10 cellular contexts compared by ENCODE assay signal in genomic region chr14:91395998-91396660, GRCh38. TPM values are rescaled to one million over a fixed set of nuclear protein-coding genes. Genes with fewer than 3 reads are reported as not detected.
A peak's percentile ranks its signal among the peaks of the same experiment; 100 is the strongest.
DNase-seq lines count a peak whose midpoint lies in the region; ATAC-seq and TF ChIP-seq lines count a peak whose summit lies in the region.
"Had no signal": no experiment of that assay in that cellular context is flagged by ENCODE, and none has a peak within 500 bp of the region (broad histone marks: within the 10 kb centered on the region; RNA-seq: fewer than 3 reads in every experiment).

No MANE protein-coding gene starts in this region.

- no CpG with 5 or more reads among the region's 23 CpGs for WGBS in mesendoderm (ENCODE audit: extremely low coverage, insufficient coverage, low lambda C conversion rate)
- WGBS in body of pancreas, 2 donors: 72 to 88% methylated on average over 23 of the region's 23 CpGs

- CTCF ChIA-PET in PC-9 (lab: Charles Lee): no interaction called here

- H2BK120ac ChIP-seq in mesendoderm (ENCODE audit: low read depth, low read length): no peak overlapping the region

- no peak overlapping the region for H3K23ac ChIP-seq in mesendoderm (ENCODE audit: low read length)

- no peaks in the 10 kb centered on the region for H3F3A ChIP-seq in PC-9 (ENCODE audit: insufficient read depth, low read depth)

- no peak overlapping the region for H2BK5ac ChIP-seq in mesendoderm (ENCODE audit: low read length)

- H3K79me2 ChIP-seq in mesendoderm (ENCODE audit: control insufficient read depth, insufficient read depth, low read length): peaks cover 57% of the 10 kb centered on the region
- no peaks in the 10 kb centered on the region for H3K79me2 ChIP-seq in PC-9 (ENCODE audit: low read depth)

- DNase-seq in CD4-positive, CD25-positive, alpha-beta regulatory T cell: no peak
- DNase-seq in activated T-helper 1 cell treated with anti-CD3 and anti-CD28 coated beads, Interleukin-12 subunit alpha, Interleukin-12 subunit beta, Interleukin-2, Interleukin-4 antibody, amounts not matched to agents 30 ng/mL and 10 ng/mL and 1 ng/mL, durations not matched to agents 14 hours and 24 hours and 36 hours (ENCODE audit: low spot score): no peak
- no peak for DNase-seq in mesendoderm
- no peak for DNase-seq in PC-9
- no peak for DNase-seq in NCI-H748 (lab: John Stamatoyannopoulos, UW; ENCODE audit: unreplicated experiment)
- DNase-seq in body of pancreas: no peak
- DNase-seq: EL; stimulated activated CD4-positive, alpha-beta T cell treated with anti-CD3 and anti-CD28 coated beads, Interleukin-2, amount 100 ng/mL, for 24 hours had no signal

- H3K9ac ChIP-seq in mesendoderm (ENCODE audit: low read length): peak overlapping the region; percentile 0

- H3K4me3 ChIP-seq in CD4-positive, CD25-positive, alpha-beta regulatory T cell (ENCODE audit: low read depth, low read length): peak overlapping the region; percentile 80
- H3K4me3 ChIP-seq in mesendoderm (ENCODE audit: low read length): no peak overlapping the region
- no peak overlapping the region for H3K4me3 ChIP-seq in PC-9
- no peak overlapping the region for H3K4me3 ChIP-seq in body of pancreas

- peaks cover 98% of the 10 kb centered on the region for H3K4me1 ChIP-seq in CD4-positive, CD25-positive, alpha-beta regulatory T cell (ENCODE audit: control insufficient read depth, insufficient read depth, low read length, poor library complexity, severe bottlenecking)
- H3K4me1 ChIP-seq in mesendoderm (ENCODE audit: control insufficient read depth, low read depth, low read length) (peaks cover 41% of the 10 kb centered on the region), PC-9 (replicated peaks; ENCODE audit: insufficient read depth) (0 out of 2 replicates have a peak, but pooled peaks cover 3% of the 10 kb centered on the region), body of pancreas (peaks cover 68% of the 10 kb centered on the region)

- H3K27me3 Mint-ChIP-seq in CD4-positive, CD25-positive, alpha-beta regulatory T cell: no peaks in the 10 kb centered on the region
- no peaks in the 10 kb centered on the region for H3K27me3 Mint-ChIP-seq in IgD-negative memory B cell
- H3K27me3 Mint-ChIP-seq in activated T-helper 1 cell treated with anti-CD3 and anti-CD28 coated beads, Interleukin-12 subunit alpha, Interleukin-12 subunit beta, Interleukin-2, Interleukin-4 antibody, amounts not matched to agents 30 ng/mL and 10 ng/mL and 1 ng/mL, durations not matched to agents 14 hours and 24 hours and 36 hours (ENCODE audit: insufficient read depth): no peaks in the 10 kb centered on the region

- H4K20me1 ChIP-seq in PC-9 (ENCODE audit: insufficient read depth): no peaks in the 10 kb centered on the region

- POLR2A ChIA-PET in PC-9 (lab: Charles Lee; ENCODE audit: unreplicated experiment): no interaction called here

- H3K9me3 Mint-ChIP-seq in CD4-positive, CD25-positive, alpha-beta regulatory T cell: peaks cover 0 to 3% (median 0%) of the 10 kb centered on the region in 7 donors
- no peaks in the 10 kb centered on the region for H3K9me3 Mint-ChIP-seq in IgD-negative memory B cell
- no peaks in the 10 kb centered on the region for H3K9me3 Mint-ChIP-seq in activated T-helper 1 cell treated with anti-CD3 and anti-CD28 coated beads, Interleukin-12 subunit alpha, Interleukin-12 subunit beta, Interleukin-2, Interleukin-4 antibody, amounts not matched to agents 30 ng/mL and 10 ng/mL and 1 ng/mL, durations not matched to agents 14 hours and 24 hours and 36 hours

- no peak overlapping the region for H2AFZ ChIP-seq in PC-9

- no peak overlapping the region for H3K4ac ChIP-seq in mesendoderm (ENCODE audit: low read depth, low read length)

- H3K9me2 ChIP-seq in PC-9 (ENCODE audit: insufficient read depth): no peaks in the 10 kb centered on the region

- H3K18ac ChIP-seq in mesendoderm (ENCODE audit: low read length): peak overlapping the region; percentile 56

- peaks cover 14 to 97% (median 74%) of the 10 kb centered on the region in 4 donors for H3K4me1 Mint-ChIP-seq in CD4-positive, CD25-positive, alpha-beta regulatory T cell
- peaks cover 74 to 82% (median 75%) of the 10 kb centered on the region in 3 donors for H3K4me1 Mint-ChIP-seq in IgD-negative memory B cell
- peaks cover 79% of the 10 kb centered on the region for H3K4me1 Mint-ChIP-seq in activated T-helper 1 cell treated with anti-CD3 and anti-CD28 coated beads, Interleukin-12 subunit alpha, Interleukin-12 subunit beta, Interleukin-2, Interleukin-4 antibody, amounts not matched to agents 30 ng/mL and 10 ng/mL and 1 ng/mL, durations not matched to agents 14 hours and 24 hours and 36 hours (ENCODE audit: low read depth)

- BruUV-seq in PC-9 (replicated peaks; lab: Mats Ljungman, UMichigan): no TSS peak

- intact Hi-C loops in activated T-helper 1 cell treated with anti-CD3 and anti-CD28 coated beads, Interleukin-12 subunit alpha, Interleukin-12 subunit beta, Interleukin-2, Interleukin-4 antibody, amounts not matched to agents 30 ng/mL and 10 ng/mL and 1 ng/mL, durations not matched to agents 14 hours and 24 hours and 36 hours (cut with micrococcal nuclease): loop anchor here (2.0 kb wide), 1 partner anchor 17 kb away; no protein-coding TSS in a partner anchor
- intact Hi-C loops in PC-9 (cut with micrococcal nuclease; ENCODE audit: unreplicated experiment): no loop called here
- intact Hi-C loops in body of pancreas (cut with DNase I): no loop called here

- H4K8ac ChIP-seq in mesendoderm (ENCODE audit: low read depth, low read length): peak overlapping the region; percentile 7

- no peak overlapping the region for H2AK5ac ChIP-seq in mesendoderm (ENCODE audit: low read length)

- H3K4me3 Mint-ChIP-seq in CD4-positive, CD25-positive, alpha-beta regulatory T cell: peak overlapping the region; percentile 88 to 99 (median 98)
- H3K4me3 Mint-ChIP-seq in IgD-negative memory B cell: peak overlapping the region in 3 of 4 donors; percentile 41 to 87 (median 72)
- peak overlapping the region; percentile 54 for H3K4me3 Mint-ChIP-seq in activated T-helper 1 cell treated with anti-CD3 and anti-CD28 coated beads, Interleukin-12 subunit alpha, Interleukin-12 subunit beta, Interleukin-2, Interleukin-4 antibody, amounts not matched to agents 30 ng/mL and 10 ng/mL and 1 ng/mL, durations not matched to agents 14 hours and 24 hours and 36 hours

- peak overlapping the region; percentile 88 to 96 (median 89) for H3K27ac Mint-ChIP-seq in CD4-positive, CD25-positive, alpha-beta regulatory T cell
- peak overlapping the region; percentile 90 to 96 (median 95) for H3K27ac Mint-ChIP-seq in IgD-negative memory B cell
- peak overlapping the region; percentile 93 for H3K27ac Mint-ChIP-seq in activated T-helper 1 cell treated with anti-CD3 and anti-CD28 coated beads, Interleukin-12 subunit alpha, Interleukin-12 subunit beta, Interleukin-2, Interleukin-4 antibody, amounts not matched to agents 30 ng/mL and 10 ng/mL and 1 ng/mL, durations not matched to agents 14 hours and 24 hours and 36 hours

- H3K4me2 ChIP-seq in mesendoderm (ENCODE audit: low read length) (no peak overlapping the region), PC-9 (no peak overlapping the region)

- no peak for TF ChIP-seq CTCF in PC-9 (conservative IDR thresholded peaks at IDR 0.05)
- TF ChIP-seq CTCF in body of pancreas (IDR thresholded peaks at IDR 0.05): no peak

- H3K9me3 ChIP-seq in CD4-positive, CD25-positive, alpha-beta regulatory T cell (ENCODE audit: control insufficient read depth in 2 of 2, low read length in 2 of 2): no peaks in the 10 kb centered on the region
- H3K9me3 ChIP-seq in PC-9 (ENCODE audit: insufficient read depth, low read depth) (no peaks in the 10 kb centered on the region), body of pancreas (no peaks in the 10 kb centered on the region)

- no peaks in the 10 kb centered on the region for H3K27me3 ChIP-seq in CD4-positive, CD25-positive, alpha-beta regulatory T cell (ENCODE audit: control insufficient read depth, insufficient read depth, low read length)
- H3K27me3 ChIP-seq in mesendoderm (ENCODE audit: insufficient read depth, low read length, poor library complexity) (no peaks in the 10 kb centered on the region), PC-9 (ENCODE audit: insufficient read depth, low read depth) (no peaks in the 10 kb centered on the region), body of pancreas (no peaks in the 10 kb centered on the region)

- no peak overlapping the region for H2BK15ac ChIP-seq in mesendoderm (replicated peaks; ENCODE audit: low read depth)

- no peak overlapping the region for H4K5ac ChIP-seq in mesendoderm (ENCODE audit: low read length)

- peaks cover 23% of the 10 kb centered on the region for H3K36me3 Mint-ChIP-seq in CD4-positive, CD25-positive, alpha-beta regulatory T cell
- H3K36me3 Mint-ChIP-seq in IgD-negative memory B cell: no peaks in the 10 kb centered on the region
- H3K36me3 Mint-ChIP-seq in activated T-helper 1 cell treated with anti-CD3 and anti-CD28 coated beads, Interleukin-12 subunit alpha, Interleukin-12 subunit beta, Interleukin-2, Interleukin-4 antibody, amounts not matched to agents 30 ng/mL and 10 ng/mL and 1 ng/mL, durations not matched to agents 14 hours and 24 hours and 36 hours (ENCODE audit: low read depth): peaks cover 21% of the 10 kb centered on the region

- ATAC-seq in CD4-positive, CD25-positive, alpha-beta regulatory T cell (ENCODE audit: low read depth in 2 of 2): no peak
- ATAC-seq in GM21825 (IDR thresholded peaks at IDR 0.05; ENCODE audit: unreplicated experiment): no peak
- ATAC-seq in body of pancreas: no peak

- H3K27ac ChIP-seq in CD4-positive, CD25-positive, alpha-beta regulatory T cell (ENCODE audit: insufficient read depth, low read length, poor library complexity, severe bottlenecking): peak overlapping the region; percentile 96
- H3K27ac ChIP-seq in mesendoderm (ENCODE audit: low read depth, low read length) (peak overlapping the region; percentile 10), PC-9 (no peak overlapping the region), body of pancreas (no peak overlapping the region)

- TF ChIP-seq POLR2A in body of pancreas (IDR thresholded peaks at IDR 0.05): no peak

- peaks cover 18% of the 10 kb centered on the region for H3K36me3 ChIP-seq in CD4-positive, CD25-positive, alpha-beta regulatory T cell (ENCODE audit: control insufficient read depth, insufficient read depth, low read length)
- H3K36me3 ChIP-seq in mesendoderm (ENCODE audit: control insufficient read depth, insufficient read depth, low read length) (no peaks in the 10 kb centered on the region), PC-9 (ENCODE audit: low read depth) (no peaks in the 10 kb centered on the region), body of pancreas (replicated peaks in 1 of 2; ENCODE audit: insufficient read depth in 1 of 2, low read depth in 2 of 2) (no peaks in the 10 kb centered on the region)

- peak overlapping the region; percentile 63 for H3K56ac ChIP-seq in mesendoderm (ENCODE audit: low read length)

- H3K79me1 ChIP-seq in mesendoderm (ENCODE audit: low read length): peaks cover 12% of the 10 kb centered on the region

RNA-seq across cellular contexts. Expression of gene CCDC88C, which starts 21.5 kb away (rescaled TPM):
- 466 TPM for total RNA-seq in CD4-positive, CD25-positive, alpha-beta regulatory T cell
- polyA plus RNA-seq in CD4-positive, CD25-positive, alpha-beta regulatory T cell: 10 to 100 TPM; 25.9 to 35.6 (median 31.0) TPM
- 30.5 TPM for polyA plus RNA-seq in IgD-negative memory B cell
- total RNA-seq in activated T-helper 1 cell treated with anti-CD3 and anti-CD28 coated beads, Interleukin-12 subunit alpha, Interleukin-12 subunit beta, Interleukin-2, Interleukin-4 antibody, amounts not matched to agents 30 ng/mL and 10 ng/mL and 1 ng/mL, durations not matched to agents 14 hours and 24 hours and 36 hours: 85.9 and 91.7 TPM in 2 replicates
- polyA plus RNA-seq in mesendoderm (2013, experiment 1 of 2): 19.8 TPM
- 20.9 TPM for polyA plus RNA-seq in mesendoderm (2013, experiment 2 of 2)
- total RNA-seq in PC-9 (2021) (7.4 and 10.4 TPM in 2 replicates), body of pancreas (10 to 100 TPM; 36.3 to 57.4 TPM)

Comparison
In these comparisons a context has a peak if more than half of its experiments do, and no peak if none do; other contexts are left out.
1. H3K27ac ChIP-seq: peak in CD4-positive, CD25-positive, alpha-beta regulatory T cell (single experiment) and mesendoderm (single experiment); none in PC-9 (single experiment) and body of pancreas (0 of 4).
2. Peak in every context shown above with its lines, with median percentiles within 50 percentile points of each other: H3K27ac Mint-ChIP-seq and H3K4me3 Mint-ChIP-seq.